1 cellular context compared by ENCODE assay signal in genomic region chr3:4335840-4336579, GRCh38.
TF ChIP-seq lines count a peak whose summit lies in the region.

No MANE protein-coding gene starts in this region.

TF ChIP-seq in K562, 482 proteins besides CTCF, POLR2A, EP300 and RAD21 (continued from another document):
- TF ChIP-seq TRIM25 (IDR thresholded peaks at IDR 0.05; ENCODE audit: borderline replicate concordance) (no peak), NFIC (IDR thresholded peaks at IDR 0.05) (peak; percentile 70), BRF2 (IDR thresholded peaks at IDR 0.05; ENCODE audit: borderline replicate concordance, insufficient read depth, insufficient read length) (no peak)
